18 cellular contexts compared by ENCODE assay signal in the genomic region with DNA sequence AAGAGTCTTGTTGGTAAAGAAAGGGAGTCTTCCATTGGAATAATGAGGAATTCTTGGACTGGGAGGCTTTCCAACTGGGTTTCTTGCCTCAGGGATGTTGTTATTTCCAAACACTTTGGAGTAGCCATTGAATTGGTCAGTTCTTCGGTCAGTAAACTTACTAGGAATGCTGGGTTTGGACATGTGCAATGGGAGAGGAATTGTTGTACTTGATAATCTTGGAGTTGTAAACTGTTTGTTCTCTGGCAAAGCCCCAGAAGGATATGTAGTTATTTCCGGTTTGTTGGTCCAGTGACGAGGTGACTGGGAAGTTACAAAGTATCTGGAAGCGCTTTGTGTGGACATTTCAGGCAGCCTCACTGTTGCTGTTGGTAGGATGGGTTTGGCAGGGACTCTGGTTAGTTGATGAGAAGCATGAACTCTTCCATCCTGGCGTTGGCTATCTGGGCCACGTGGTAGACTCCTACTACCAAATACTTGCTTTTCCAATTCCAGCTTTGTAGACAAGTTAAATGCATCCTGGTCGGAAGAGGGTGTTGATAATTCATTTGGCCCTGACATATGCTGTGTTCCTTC. TPM values are rescaled to one million over a fixed set of nuclear protein-coding genes. Genes with fewer than 3 reads are reported as not detected.
DNase-seq lines count a peak whose midpoint lies in the region; ATAC-seq and TF ChIP-seq lines count a peak whose summit lies in the region.
"Had no signal": no experiment of that assay in that cellular context is flagged by ENCODE, and none has a peak within 500 bp of the region (broad histone marks: within the 10 kb centered on the region; RNA-seq: fewer than 3 reads in every experiment).

No MANE protein-coding gene starts in this region.

- no peak for ATAC-seq in HG03175 (IDR thresholded peaks at IDR 0.05; ENCODE audit: unreplicated experiment)
- ATAC-seq in HG03025 (IDR thresholded peaks at IDR 0.05; ENCODE audit: low FRiP score, unreplicated experiment): no peak
- ATAC-seq: K562 had no signal

- H3K9me3 Mint-ChIP-seq in HFFc6 (no peaks in the 10 kb centered on the region; the same call in 1 of the 2 replicates), osteocyte (ENCODE audit: unreplicated experiment) (peaks cover 26% of the 10 kb centered on the region)

- no peak overlapping the region; the same call in 1 of the 2 replicates for H3K27ac Mint-ChIP-seq in HFFc6
- peak overlapping the region; percentile 9 for H3K27ac Mint-ChIP-seq in osteocyte (ENCODE audit: unreplicated experiment)
- H3K27ac Mint-ChIP-seq: H9 had no signal

- peaks cover 6% of the 10 kb centered on the region; the same call in 1 of the 2 replicates for H3K36me3 Mint-ChIP-seq in HFFc6 (ENCODE audit: low read depth)
- peaks cover 79% of the 10 kb centered on the region for H3K36me3 Mint-ChIP-seq in osteocyte (ENCODE audit: unreplicated experiment)

- no peak overlapping the region for H3K4me3 Mint-ChIP-seq in HFFc6
- H3K4me3 Mint-ChIP-seq in osteocyte (ENCODE audit: unreplicated experiment): no peak overlapping the region
- H3K4me3 Mint-ChIP-seq: H9 had no signal

- DNase-seq in AG08396 (ENCODE audit: low spot score) (peak; percentile 34), HFFc6 (peak; percentile 0), fibroblast of mammary gland (ENCODE audit: low read depth) (peak; percentile 4), osteocyte (ENCODE audit: extremely low spot score, unreplicated experiment) (no peak), NCI-H524 treated with DMSO at 0.1 percent for 48 hours (lab: John Stamatoyannopoulos, UW) (no peak)
- DNase-seq: DMS79 treated with DMSO at 0.1 percent for 48 hours; H9; NCI-H1105 treated with DMSO at 0.1 percent for 48 hours; NCI-H1694; NCI-H2081 treated with DMSO at 0.1 percent for 48 hours; NCI-H446 treated with DMSO at 0.1 percent for 48 hours; NCI-H748 treated with DMSO at 0.1 percent for 48 hours; NK-92 treated with Interleukin-12 subunit alpha and Interleukin-12 subunit beta, amount 100 ng/mL, for 24 hours; SHP77 had no signal

- no peak overlapping the region for H3K4me3 ChIP-seq in fibroblast of mammary gland (ENCODE audit: control insufficient read depth, low read depth, low read length)
- H3K4me3 ChIP-seq: K562, SK-N-MC had no signal

- TF ChIP-seq CTCF in HFFc6 (IDR thresholded peaks at IDR 0.05) (no peak), fibroblast of mammary gland (conservative IDR thresholded peaks at IDR 0.05; ENCODE audit: control insufficient read depth, insufficient read depth, low read depth, low read length) (no peak), osteocyte (IDR thresholded peaks at IDR 0.05) (no peak)

- H3K27me3 Mint-ChIP-seq in HFFc6 (ENCODE audit: insufficient read depth): peaks cover 9% of the 10 kb centered on the region
- H3K27me3 Mint-ChIP-seq in osteocyte (ENCODE audit: unreplicated experiment): no peaks in the 10 kb centered on the region

- H3K4me1 Mint-ChIP-seq in HFFc6 (ENCODE audit: low read depth) (peaks cover 11% of the 10 kb centered on the region), osteocyte (ENCODE audit: unreplicated experiment) (peaks cover 7% of the 10 kb centered on the region)
- H3K4me1 Mint-ChIP-seq: H9 had no signal

RNA-seq across cellular contexts. Expression of a gene that starts 25.9 kb away (rescaled TPM):
- total RNA-seq in HFFc6 (2021; fragmentation: NEBNext Ultra II Directional; extraction: Animal tissue kit (Norgen Biotek cat#: 25700)): 10 to 100 TPM in 3 of 6 experiments, 1 to 10 TPM in 3; 6.6 to 13.1 (median 10.0) TPM
- total RNA-seq in osteocyte: 188 and 215 TPM in 2 replicates

Comparison
In these comparisons a context has a peak if more than half of its experiments do, and no peak if none do; other contexts are left out.
1. DNase-seq: peak in AG08396 (single experiment), HFFc6 (single experiment) and fibroblast of mammary gland (single experiment); none in osteocyte (single experiment) and NCI-H524 treated with DMSO at 0.1 percent for 48 hours (single experiment).
2. RNA of a gene that starts 25.9 kb away (total RNA-seq): 188 to 215 TPM in osteocyte; 6.6 to 13.1 TPM in HFFc6; every median in the first group is over 10 times any median in the second.